In genomic region chr1:248641583-248641982, GRCh38 we compare ENCODE assay signal across 9 cellular contexts. TPM values are rescaled to one million over a fixed set of nuclear protein-coding genes. Genes with fewer than 3 reads are reported as not detected.
A peak's percentile ranks its signal among the peaks of the same experiment; 100 is the strongest.
DNase-seq lines count a peak whose midpoint lies in the region; ATAC-seq, FAIRE-seq and TF ChIP-seq lines count a peak whose summit lies in the region.
"Not testable (repeated sequence)": the region's sequence is repeated elsewhere in the genome, so short reads cannot be mapped to it uniquely, and the experiment has no call there.
"Had no signal": no experiment of that assay in that cellular context is flagged by ENCODE, and none has a peak within 500 bp of the region (broad histone marks: within the 10 kb centered on the region; RNA-seq: fewer than 3 reads in every experiment).

No MANE protein-coding gene starts in this region.

- DNase-seq in GM12891 (ENCODE audit: insufficient read length, low spot score), result not testable (repeated sequence)

- FAIRE-seq in GM12891 (lab: Jason Lieb, UNC), result peak; percentile 97

- ATAC-seq in GM18511 (IDR thresholded peaks at IDR 0.05; ENCODE audit: unreplicated experiment), result peak; percentile 4
- peak; percentile 6 for ATAC-seq in GM19043 (IDR thresholded peaks at IDR 0.05; ENCODE audit: low read depth, unreplicated experiment)
- ATAC-seq in GM21515 (IDR thresholded peaks at IDR 0.05; ENCODE audit: unreplicated experiment), result peak; percentile 3
- peak; percentile 4 for ATAC-seq in HG02852 (IDR thresholded peaks at IDR 0.05; ENCODE audit: unreplicated experiment)
- ATAC-seq in HG03159 (IDR thresholded peaks at IDR 0.05; ENCODE audit: unreplicated experiment), result peak; percentile 7
- peak; percentile 10 for ATAC-seq in HG03460 (IDR thresholded peaks at IDR 0.05; ENCODE audit: unreplicated experiment)

- TF ChIP-seq POLR2A in GM12891 (IDR thresholded peaks at IDR 0.05; ENCODE audit: low read depth, low read length), result not testable (repeated sequence)

RNA-seq across cellular contexts. Expression of gene OR2T35, which starts 3.5 kb away (rescaled TPM):
- not detected for polyA plus RNA-seq in GM12891 (2012; ENCODE audit: low read depth, missing spikeins)
- polyA plus RNA-seq: H1, K562 had no signal

RNA-seq across cellular contexts. Expression of gene OR2T11, which starts 6.7 kb away (rescaled TPM):
- not detected for polyA plus RNA-seq in GM12891 (2012; ENCODE audit: low read depth, missing spikeins)
- polyA plus RNA-seq: H1, K562 had no signal

RNA-seq across cellular contexts. Expression of gene OR2T27, which starts 13.7 kb away (rescaled TPM):
- not detected for polyA plus RNA-seq in GM12891 (2012; ENCODE audit: low read depth, missing spikeins)
- polyA plus RNA-seq: H1, K562 had no signal

RNA-seq across cellular contexts. Expression of gene OR2T10, which starts 44.1 kb away (rescaled TPM):
- polyA plus RNA-seq in GM12891 (2012; ENCODE audit: low read depth, missing spikeins), result 0.33 TPM
- polyA plus RNA-seq: H1, K562 had no signal
